Comparison of ENCODE assay signal across 17 cellular contexts in the genomic region with DNA sequence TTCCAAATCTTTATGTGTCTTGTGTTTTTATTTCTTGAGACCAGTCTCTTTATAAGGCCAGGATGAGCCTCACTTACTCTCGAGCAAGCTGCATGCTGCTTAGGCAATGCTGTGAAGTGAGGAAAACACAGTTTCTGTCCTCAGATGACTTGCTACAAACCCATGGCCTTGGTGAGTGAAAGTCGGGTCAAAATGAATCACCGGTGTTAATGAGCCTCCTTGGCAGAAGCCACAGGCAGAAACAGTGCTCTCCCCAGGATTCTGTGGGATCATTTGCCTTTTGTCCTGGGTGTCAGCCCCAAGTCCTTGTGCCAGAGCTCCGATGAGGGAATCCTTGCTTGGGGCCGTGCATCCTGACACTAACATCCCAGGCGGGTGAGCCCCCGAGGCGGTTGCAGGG.
A peak's percentile ranks its signal among the peaks of the same experiment; 100 is the strongest.
DNase-seq lines count a peak whose midpoint lies in the region; TF ChIP-seq lines count a peak whose summit lies in the region.
"Had no signal": no experiment of that assay in that cellular context is flagged by ENCODE, and none has a peak within 500 bp of the region (broad histone marks: within the 10 kb centered on the region; RNA-seq: fewer than 3 reads in every experiment).

No MANE protein-coding gene starts in this region.

- H3K4me1 Mint-ChIP-seq in nephron progenitor cell, result peaks cover 10% of the 10 kb centered on the region
- H3K4me1 Mint-ChIP-seq in activated T-cell treated with anti-CD3 and anti-CD28 coated beads, Interleukin-2, amount 50 U/mL, for 24 hours (ENCODE audit: low read depth), result no peaks in the 10 kb centered on the region

- BruUV-seq in OCI-LY7 (replicated peaks; lab: Mats Ljungman, UMichigan), result no TSS peak

- peaks cover 6% of the 10 kb centered on the region for H3K27me3 Mint-ChIP-seq in nephron progenitor cell (ENCODE audit: low read depth, poor library complexity)
- peaks cover 3% of the 10 kb centered on the region for H3K27me3 Mint-ChIP-seq in activated T-cell treated with anti-CD3 and anti-CD28 coated beads, Interleukin-2, amount 50 U/mL, for 24 hours
- H3K27me3 Mint-ChIP-seq: effector memory CD8-positive, alpha-beta T cell had no signal

- no peak overlapping the region for H3K4me3 ChIP-seq in AG10803 (ENCODE audit: low read length)
- no peak overlapping the region for H3K4me3 ChIP-seq in HUES64 (ENCODE audit: low read length)
- no peak overlapping the region for H3K4me3 ChIP-seq in choroid plexus epithelial cell (ENCODE audit: low read depth, low read length)
- H3K4me3 ChIP-seq in OCI-LY7 (ENCODE audit: low read depth, low read length, poor library complexity, severe bottlenecking), result no peak overlapping the region
- H3K4me3 ChIP-seq: lung, vagina had no signal

- H3K4me3 Mint-ChIP-seq in nephron progenitor cell, result no peak overlapping the region
- H3K4me3 Mint-ChIP-seq in activated T-cell treated with anti-CD3 and anti-CD28 coated beads, Interleukin-2, amount 50 U/mL, for 24 hours, result no peak overlapping the region
- H3K4me3 Mint-ChIP-seq: activated naive CD8-positive, alpha-beta T cell; effector memory CD8-positive, alpha-beta T cell; natural killer cell treated with Interleukin-12 subunit alpha and Interleukin-12 subunit beta and Interleukin-15 and Interleukin-18, amount 100 ng/mL, for 72 hours had no signal

- H3K36me3 ChIP-seq in HUES64 (ENCODE audit: insufficient read depth, low read length) (no peaks in the 10 kb centered on the region), OCI-LY7 (ENCODE audit: insufficient read depth, low read length) (no peaks in the 10 kb centered on the region)
- H3K36me3 ChIP-seq: vagina had no signal

- intact Hi-C loops in OCI-LY7 (cut with micrococcal nuclease; ENCODE audit: unreplicated experiment), result no loop called here
- intact Hi-C loops in cardiac septum (cut with DNase I), result no loop called here

- H3K79me2 ChIP-seq in OCI-LY7 (ENCODE audit: insufficient read depth, low read depth, low read length), result no peaks in the 10 kb centered on the region

- peak; percentile 50 for DNase-seq in AG10803 (ENCODE audit: low read depth)
- peak; percentile 54 for DNase-seq in choroid plexus epithelial cell (ENCODE audit: low read depth)
- DNase-seq in nephron progenitor cell, result no peak
- no peak for DNase-seq in OCI-LY7 (ENCODE audit: low spot score)
- DNase-seq in DMS53 treated with DMSO at 0.1 percent for 48 hours (lab: John Stamatoyannopoulos, UW; ENCODE audit: unreplicated experiment), result no peak
- no peak for DNase-seq in activated T-cell treated with anti-CD3 and anti-CD28 coated beads, Interleukin-2, amount 50 U/mL, for 24 hours
- DNase-seq in cardiac septum (ENCODE audit: low spot score), result no peak
- DNase-seq: activated CD4-positive, alpha-beta T cell treated with anti-CD3 and anti-CD28 coated beads for 48 hours; effector memory CD8-positive, alpha-beta T cell; NCI-H2029 treated with DMSO at 0.1 percent for 48 hours; NCI-H510A treated with DMSO at 0.1 percent for 48 hours; T-helper 9 cell had no signal

- no peaks in the 10 kb centered on the region for H3K27me3 ChIP-seq in HUES64 (ENCODE audit: insufficient read depth, low read length)
- H3K27me3 ChIP-seq: vagina had no signal

- CTCF ChIA-PET in OCI-LY7 (lab: Charles Lee; ENCODE audit: unreplicated experiment), result no interaction called here

- peak overlapping the region; percentile 19; the same call in 1 of the 2 replicates for H3K27ac ChIP-seq in HUES64 (ENCODE audit: low read depth, low read length)
- no peak overlapping the region for H3K27ac ChIP-seq in OCI-LY7 (ENCODE audit: low read depth, low read length, poor library complexity, severe bottlenecking)
- H3K27ac ChIP-seq: vagina had no signal

- peaks cover 19% of the 10 kb centered on the region for H3K9me3 Mint-ChIP-seq in nephron progenitor cell
- no peaks in the 10 kb centered on the region for H3K9me3 Mint-ChIP-seq in activated T-cell treated with anti-CD3 and anti-CD28 coated beads, Interleukin-2, amount 50 U/mL, for 24 hours
- H3K9me3 Mint-ChIP-seq: natural killer cell treated with Interleukin-12 subunit alpha and Interleukin-12 subunit beta and Interleukin-15 and Interleukin-18, amount 100 ng/mL, for 72 hours had no signal

- TF ChIP-seq CTCF in AG10803 (conservative IDR thresholded peaks at IDR 0.05; ENCODE audit: low read length), result no peak
- TF ChIP-seq CTCF in choroid plexus epithelial cell (conservative IDR thresholded peaks at IDR 0.05; ENCODE audit: low read depth, low read length), result no peak
- no peak for TF ChIP-seq CTCF in nephron progenitor cell (IDR thresholded peaks at IDR 0.05)
- no peak for TF ChIP-seq CTCF in OCI-LY7 (conservative IDR thresholded peaks at IDR 0.05; ENCODE audit: low read length)

- no peak overlapping the region for H2AFZ ChIP-seq in OCI-LY7 (ENCODE audit: low read length)

- H3K4me1 ChIP-seq in HUES64 (ENCODE audit: insufficient read depth, low read length) (peaks cover 11% of the 10 kb centered on the region), OCI-LY7 (ENCODE audit: insufficient read depth, low read length, poor library complexity, severe bottlenecking) (no peaks in the 10 kb centered on the region)
- H3K4me1 ChIP-seq: vagina had no signal

- no peaks in the 10 kb centered on the region for H3K9me3 ChIP-seq in HUES64 (ENCODE audit: insufficient read depth, low read depth, low read length)
- no peaks in the 10 kb centered on the region for H3K9me3 ChIP-seq in OCI-LY7 (ENCODE audit: low read length)
- H3K9me3 ChIP-seq: vagina had no signal

- H4K20me1 ChIP-seq in OCI-LY7 (ENCODE audit: insufficient read depth, low read length), result no peaks in the 10 kb centered on the region

- H3K36me3 Mint-ChIP-seq in nephron progenitor cell (ENCODE audit: low read depth), result no peaks in the 10 kb centered on the region
- H3K36me3 Mint-ChIP-seq in activated T-cell treated with anti-CD3 and anti-CD28 coated beads, Interleukin-2, amount 50 U/mL, for 24 hours (ENCODE audit: low read depth), result no peaks in the 10 kb centered on the region
- H3K36me3 Mint-ChIP-seq: activated naive CD8-positive, alpha-beta T cell; natural killer cell treated with Interleukin-12 subunit alpha and Interleukin-12 subunit beta and Interleukin-15 and Interleukin-18, amount 100 ng/mL, for 72 hours had no signal

- H3K9ac ChIP-seq in HUES64 (ENCODE audit: low read depth, low read length), result no peak overlapping the region

- 93% methylated on average over 8 of the region's 8 CpGs for WGBS in HUES64

- H3K27ac Mint-ChIP-seq in nephron progenitor cell, result peak overlapping the region; percentile 10
- no peak overlapping the region for H3K27ac Mint-ChIP-seq in activated T-cell treated with anti-CD3 and anti-CD28 coated beads, Interleukin-2, amount 50 U/mL, for 24 hours
- H3K27ac Mint-ChIP-seq: activated naive CD8-positive, alpha-beta T cell; effector memory CD8-positive, alpha-beta T cell; natural killer cell treated with Interleukin-12 subunit alpha and Interleukin-12 subunit beta and Interleukin-15 and Interleukin-18, amount 100 ng/mL, for 72 hours had no signal

- no peak overlapping the region for H3K4me2 ChIP-seq in OCI-LY7 (ENCODE audit: low read length)

- H3K9me2 ChIP-seq in OCI-LY7 (ENCODE audit: insufficient read depth, low read length), result no peaks in the 10 kb centered on the region

- POLR2A ChIA-PET in OCI-LY7 (lab: Charles Lee), result no interaction called here

Comparison
In these comparisons a context has a peak if more than half of its experiments do, and no peak if none do; other contexts are left out.
1. DNase-seq: peak in AG10803 (single experiment) and choroid plexus epithelial cell (single experiment); none in nephron progenitor cell (single experiment), OCI-LY7 (single experiment), DMS53 treated with DMSO at 0.1 percent for 48 hours (single experiment), activated T-cell treated with anti-CD3 and anti-CD28 coated beads, Interleukin-2, amount 50 U/mL, for 24 hours (single experiment) and cardiac septum (single experiment).